22 cellular contexts compared by ENCODE assay signal in genomic region chr10:70756710-70757360, GRCh38. TPM values are rescaled to one million over a fixed set of nuclear protein-coding genes. Genes with fewer than 3 reads are reported as not detected.
DNase-seq lines count a peak whose midpoint lies in the region; TF ChIP-seq lines count a peak whose summit lies in the region.
"Had no signal": no experiment of that assay in that cellular context is flagged by ENCODE, and none has a peak within 500 bp of the region (broad histone marks: within the 10 kb centered on the region; RNA-seq: fewer than 3 reads in every experiment).

No MANE protein-coding gene starts in this region.

- H3K27ac ChIP-seq in fibroblast of lung (ENCODE audit: insufficient read depth, low read length): no peak overlapping the region
- H3K27ac ChIP-seq in effector memory CD4-positive, alpha-beta T cell (ENCODE audit: insufficient read depth, low read length, poor library complexity, severe bottlenecking): no peak overlapping the region
- no peak overlapping the region for H3K27ac ChIP-seq in transverse colon
- H3K27ac ChIP-seq: BLaER1 treated with 17β-estradiol and CSF1 and Interleukin-3, amounts not matched to agents 10 nM and 100 nM; HL-60 had no signal

- H3K36me3 ChIP-seq in fibroblast of lung (ENCODE audit: control insufficient read depth, insufficient read depth, low read length): no peaks in the 10 kb centered on the region
- no peaks in the 10 kb centered on the region for H3K36me3 ChIP-seq in effector memory CD4-positive, alpha-beta T cell (ENCODE audit: control insufficient read depth, insufficient read depth, low read length)
- no peaks in the 10 kb centered on the region for H3K36me3 ChIP-seq in transverse colon
- H3K36me3 ChIP-seq: BLaER1 treated with 17β-estradiol and CSF1 and Interleukin-3, amounts not matched to agents 10 nM and 100 nM; tibial nerve had no signal

- H3K4me3 ChIP-seq in fibroblast of lung (replicated peaks in 1 of 4; ENCODE audit: control extremely low read depth in 1 of 4, insufficient read depth in 1 of 4, low read depth in 3 of 4, low read length in 4 of 4) (no peak overlapping the region), transverse colon (no peak overlapping the region)
- no peak overlapping the region for H3K4me3 ChIP-seq in effector memory CD4-positive, alpha-beta T cell (ENCODE audit: insufficient read depth, low read depth, low read length, poor library complexity, severe bottlenecking)
- H3K4me3 ChIP-seq: BLaER1 treated with 17β-estradiol and CSF1 and Interleukin-3, amounts not matched to agents 10 nM and 100 nM; tibial nerve had no signal

- DNase-seq in NCI-H146 (lab: John Stamatoyannopoulos, UW): peak; percentile 41
- no peak for DNase-seq in NCI-H146 treated with DMSO at 0.1 percent for 48 hours (lab: John Stamatoyannopoulos, UW; ENCODE audit: unreplicated experiment)
- DNase-seq in RPMI7951 (ENCODE audit: low read depth): peak; percentile 35
- DNase-seq in fibroblast of lung (ENCODE audit: low read depth in 2 of 2): peak; percentile 20 to 39
- DNase-seq in renal cortical epithelial cell (ENCODE audit: low read depth): peak; percentile 56
- no peak for DNase-seq in effector memory CD4-positive, alpha-beta T cell
- DNase-seq in NOMO-1 treated with DMSO at 0.1 percent for 48 hours (lab: John Stamatoyannopoulos, UW; ENCODE audit: unreplicated experiment): no peak
- no peak for DNase-seq in transverse colon
- DNase-seq: activated CD4-positive, alpha-beta T cell treated with anti-CD3 and anti-CD28 coated beads for 36 hours; activated effector memory CD4-positive, alpha-beta T cell treated with anti-CD3 and anti-CD28 coated beads, Interleukin-2, amount 50 U/mL, for 16 hours; amniotic stem cell; GOT3; left colon; MV-4-11; NK-92 treated with Interleukin-12 subunit alpha and Interleukin-12 subunit beta, amount 100 ng/mL, for 24 hours; RPMI8226; stimulated activated naive CD4-positive, alpha-beta T cell treated with Interleukin-2 at 50 U/mL for 16 hours had no signal

- TF ChIP-seq CTCF in fibroblast of lung (conservative IDR thresholded peaks at IDR 0.05 in 1 of 2, IDR thresholded peaks at IDR 0.05 in 1 of 2; ENCODE audit: low read depth in 1 of 2, low read length in 2 of 2) (no peak), transverse colon (IDR thresholded peaks at IDR 0.05) (no peak)

- H3K4me1 ChIP-seq in fibroblast of lung (ENCODE audit: control insufficient read depth, extremely low read depth, insufficient read depth, low read length) (peaks cover 2% of the 10 kb centered on the region), transverse colon (no peaks in the 10 kb centered on the region)
- no peaks in the 10 kb centered on the region for H3K4me1 ChIP-seq in effector memory CD4-positive, alpha-beta T cell (ENCODE audit: control insufficient read depth, insufficient read depth, low read length, poor library complexity, severe bottlenecking)

- H3K9ac ChIP-seq in fibroblast of lung (ENCODE audit: insufficient read depth, low read length): no peak overlapping the region
- H3K9ac ChIP-seq: BLaER1 treated with 17β-estradiol and CSF1 and Interleukin-3, amounts not matched to agents 10 nM and 100 nM had no signal

- no peak overlapping the region for H3K4me2 ChIP-seq in fibroblast of lung (ENCODE audit: extremely low read depth, insufficient read depth, low read length)
- H3K4me2 ChIP-seq: BLaER1 treated with 17β-estradiol and CSF1 and Interleukin-3, amounts not matched to agents 10 nM and 100 nM had no signal

- in situ Hi-C loops in transverse colon (cut with MboI; ENCODE audit: low pct_ligation_motif_present in 1 of 4, low pct_unique_long_range_greater_than_20kb in 1 of 4, low sequenced_read_pairs in 3 of 4): loop anchor here in 3 of 4 donors (5.0 to 25.0 kb wide), 3 partner anchors 202 to 295 kb away; no protein-coding TSS in a partner anchor

- no peaks in the 10 kb centered on the region for H3K79me2 ChIP-seq in fibroblast of lung (ENCODE audit: control insufficient read depth, insufficient read depth, low read length)

- H3K27me3 ChIP-seq in fibroblast of lung (ENCODE audit: control insufficient read depth, insufficient read depth, low read length) (no peaks in the 10 kb centered on the region), transverse colon (no peaks in the 10 kb centered on the region)
- H3K27me3 ChIP-seq in effector memory CD4-positive, alpha-beta T cell (replicated peaks; ENCODE audit: control insufficient read depth, insufficient read depth, low read length, poor library complexity, severe bottlenecking): no peaks in the 10 kb centered on the region
- H3K27me3 ChIP-seq: BLaER1 treated with 17β-estradiol and CSF1 and Interleukin-3, amounts not matched to agents 10 nM and 100 nM; tibial nerve had no signal

- no peak overlapping the region for H2AFZ ChIP-seq in fibroblast of lung (ENCODE audit: low read length)

- TF ChIP-seq POLR2A in transverse colon (IDR thresholded peaks at IDR 0.05): no peak

- 83% methylated on average over 7 of the region's 7 CpGs; no CpG with 5 or more reads in 1 of the 2 donors for WGBS in transverse colon (ENCODE audit: low coverage in 1 of 2), 2 donors

- H3K9me3 ChIP-seq in fibroblast of lung (ENCODE audit: control insufficient read depth, insufficient read depth, low read depth, low read length) (no peaks in the 10 kb centered on the region), transverse colon (no peaks in the 10 kb centered on the region)
- no peaks in the 10 kb centered on the region for H3K9me3 ChIP-seq in effector memory CD4-positive, alpha-beta T cell (ENCODE audit: control insufficient read depth, low read length)
- H3K9me3 ChIP-seq: BLaER1 treated with 17β-estradiol and CSF1 and Interleukin-3, amounts not matched to agents 10 nM and 100 nM; tibial nerve had no signal

- no peak for TF ChIP-seq EP300 in transverse colon (IDR thresholded peaks at IDR 0.05; ENCODE audit: low read depth)

- intact Hi-C loops in transverse colon (cut with DNase I; ENCODE audit: low total_unique reads): loop anchor here (5.0 kb wide), 2 partner anchors 195 to 210 kb away; no protein-coding TSS in a partner anchor

- no peaks in the 10 kb centered on the region for H4K20me1 ChIP-seq in fibroblast of lung (ENCODE audit: control insufficient read depth, extremely low read depth, insufficient read depth, low read length)

RNA-seq across cellular contexts. Expression of gene TBATA, which starts 28.3 kb away (rescaled TPM):
- total RNA-seq in RPMI7951 (2014; rRNA removed; shearing (Covaris generic)): not detected in 2 replicates
- total RNA-seq in fibroblast of lung: not detected in 2 replicates
- polyA plus RNA-seq in fibroblast of lung: not detected in 2 replicates
- not detected in 2 replicates for polyA plus RNA-seq in fibroblast of lung (2012)
- not detected in 2 replicates for polyA minus RNA-seq in fibroblast of lung (ENCODE audit: low replicate concordance)
- not detected in 2 replicates for total RNA-seq in renal cortical epithelial cell
- total RNA-seq in transverse colon: not detected
- total RNA-seq: A673; activated CD4-positive, alpha-beta T cell treated with anti-CD3 and anti-CD28 coated beads for 36 hours; left colon; right cardiac atrium; tibial nerve had no signal

RNA-seq across cellular contexts. Expression of gene SGPL1, which starts 58.9 kb away (rescaled TPM):
- 14.1 and 23.0 TPM in 2 replicates for total RNA-seq in RPMI7951 (2014; rRNA removed; shearing (Covaris generic))
- total RNA-seq in fibroblast of lung (39.3 and 40.3 TPM in 2 replicates), renal cortical epithelial cell (74.7 and 90.7 TPM in 2 replicates), transverse colon (10 to 100 TPM; 24.9 to 65.4 (median 61.3) TPM)
- 16.1 and 21.2 TPM in 2 replicates for polyA plus RNA-seq in fibroblast of lung
- 12.4 and 15.3 TPM in 2 replicates for polyA plus RNA-seq in fibroblast of lung (2012)
- polyA minus RNA-seq in fibroblast of lung (ENCODE audit: low replicate concordance): 21.4 and 28.5 TPM in 2 replicates

Comparison
In these comparisons a context has a peak if more than half of its experiments do, and no peak if none do; other contexts are left out.
1. DNase-seq: peak in NCI-H146 (single experiment), RPMI7951 (single experiment), fibroblast of lung (2 of 2) and renal cortical epithelial cell (single experiment); none in NCI-H146 treated with DMSO at 0.1 percent for 48 hours (single experiment), effector memory CD4-positive, alpha-beta T cell (0 of 3), NOMO-1 treated with DMSO at 0.1 percent for 48 hours (single experiment) and transverse colon (single experiment).